Comparison of ENCODE assay signal across 22 cellular contexts in the genomic region with DNA sequence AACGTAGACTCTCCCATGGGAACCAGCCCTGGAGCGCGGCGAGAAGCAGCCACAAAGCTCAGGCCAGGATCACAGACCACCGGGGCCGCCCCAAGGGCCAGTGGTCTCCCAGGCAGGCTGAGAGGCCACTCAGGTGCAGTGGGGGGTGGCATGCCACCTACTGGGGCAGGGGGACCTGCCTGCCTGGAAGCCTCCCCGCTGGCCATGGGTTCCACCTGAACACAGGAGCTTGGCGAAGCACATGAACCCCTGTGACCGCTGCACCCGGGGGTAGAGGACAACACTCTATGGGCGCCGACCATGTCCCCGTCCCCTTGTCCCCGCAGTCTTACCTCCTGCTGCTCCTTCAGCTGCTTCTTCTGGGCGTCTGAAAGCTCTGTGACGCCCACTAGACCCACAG. TPM values are rescaled to one million over a fixed set of nuclear protein-coding genes. Genes with fewer than 3 reads are reported as not detected.
"Had no signal": no experiment of that assay in that cellular context is flagged by ENCODE, and none has a peak within 500 bp of the region (broad histone marks: within the 10 kb centered on the region; RNA-seq: fewer than 3 reads in every experiment).

No MANE protein-coding gene starts in this region.

- H3K4me1 ChIP-seq: SJCRH30 had no signal

- H3K4me3 ChIP-seq: MG63, PC-9, Peyer's patch, SJCRH30 had no signal

- H3K4me2 ChIP-seq: PC-9 had no signal

- H2AFZ ChIP-seq: PC-9 had no signal

- H3K27me3 ChIP-seq: MG63, Peyer's patch, SJCRH30 had no signal

- DNase-seq: Karpas-422; KG1; MG63; NCI-H1092; NCI-H1105 treated with DMSO at 0.1 percent for 48 hours; NCI-H1417 treated with DMSO at 0.1 percent for 48 hours; NCI-H146; NCI-H187; NCI-H2029; NCI-H2081 treated with DMSO at 0.1 percent for 48 hours; NCI-H226; NCI-H510A; NCI-H526; NCI-H82; NK-92 treated with Interleukin-12 subunit alpha and Interleukin-12 subunit beta, amount 100 ng/mL, for 24 hours; OCI-M1; PC-9; Peyer's patch; SHP77 treated with DMSO at 0.1 percent for 48 hours; SJCRH30 had no signal

- H3K27ac ChIP-seq: PC-9, Peyer's patch, SJCRH30 had no signal

- H3K9me3 ChIP-seq: MG63, Peyer's patch, SJCRH30 had no signal

RNA-seq across cellular contexts. Expression of gene TM6SF2, which starts 6.8 kb away (rescaled TPM):
- total RNA-seq: HT-29, PC-9, RPMI7951, SJCRH30 had no signal
